Comparison of ENCODE assay signal across 1 cellular context in the genomic region with DNA sequence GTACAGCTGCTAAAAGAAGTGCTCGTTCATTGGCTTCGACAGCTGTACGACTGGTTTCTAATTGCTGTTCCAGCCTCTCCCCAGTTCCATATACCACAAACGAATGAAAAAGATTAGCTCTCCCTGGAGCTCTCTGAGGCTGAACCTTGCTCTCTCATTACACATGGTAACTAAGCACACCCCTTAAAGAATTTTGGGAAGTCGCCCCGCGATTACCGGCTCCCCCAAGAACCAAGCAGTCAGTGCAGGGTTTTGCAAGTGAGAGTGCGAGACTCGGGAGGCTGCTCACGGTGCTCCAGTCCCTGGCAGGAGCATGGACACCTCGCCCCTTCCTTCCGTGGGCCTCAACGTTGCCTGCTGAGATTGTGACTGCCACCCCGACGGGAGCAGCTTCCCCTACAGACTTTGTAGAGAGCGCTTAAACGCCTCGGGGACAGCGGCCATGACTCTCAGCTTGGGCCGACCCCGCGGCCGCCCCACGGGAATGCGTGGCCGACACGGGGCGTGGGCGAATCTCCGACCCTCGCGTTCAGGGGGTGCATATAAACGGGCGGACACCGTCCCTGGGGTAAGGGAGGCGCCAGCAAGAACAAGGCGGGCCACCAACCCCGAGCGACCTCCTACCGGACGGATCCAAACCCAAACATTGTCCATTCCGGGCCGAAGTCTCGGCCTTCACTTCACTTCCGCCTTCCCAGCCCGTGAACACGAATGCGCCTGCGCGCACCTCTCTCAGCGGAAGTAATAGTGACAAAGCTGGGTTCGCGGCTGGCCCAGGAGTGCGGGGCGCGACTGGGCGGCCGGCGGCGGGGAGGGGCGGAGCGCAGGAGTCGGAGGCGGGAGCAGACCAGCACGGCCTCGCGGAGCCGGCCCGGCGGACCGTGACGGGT.
A peak's percentile ranks its signal among the peaks of the same experiment; 100 is the strongest.
TF ChIP-seq lines count a peak whose summit lies in the region.

A gene with protein sequence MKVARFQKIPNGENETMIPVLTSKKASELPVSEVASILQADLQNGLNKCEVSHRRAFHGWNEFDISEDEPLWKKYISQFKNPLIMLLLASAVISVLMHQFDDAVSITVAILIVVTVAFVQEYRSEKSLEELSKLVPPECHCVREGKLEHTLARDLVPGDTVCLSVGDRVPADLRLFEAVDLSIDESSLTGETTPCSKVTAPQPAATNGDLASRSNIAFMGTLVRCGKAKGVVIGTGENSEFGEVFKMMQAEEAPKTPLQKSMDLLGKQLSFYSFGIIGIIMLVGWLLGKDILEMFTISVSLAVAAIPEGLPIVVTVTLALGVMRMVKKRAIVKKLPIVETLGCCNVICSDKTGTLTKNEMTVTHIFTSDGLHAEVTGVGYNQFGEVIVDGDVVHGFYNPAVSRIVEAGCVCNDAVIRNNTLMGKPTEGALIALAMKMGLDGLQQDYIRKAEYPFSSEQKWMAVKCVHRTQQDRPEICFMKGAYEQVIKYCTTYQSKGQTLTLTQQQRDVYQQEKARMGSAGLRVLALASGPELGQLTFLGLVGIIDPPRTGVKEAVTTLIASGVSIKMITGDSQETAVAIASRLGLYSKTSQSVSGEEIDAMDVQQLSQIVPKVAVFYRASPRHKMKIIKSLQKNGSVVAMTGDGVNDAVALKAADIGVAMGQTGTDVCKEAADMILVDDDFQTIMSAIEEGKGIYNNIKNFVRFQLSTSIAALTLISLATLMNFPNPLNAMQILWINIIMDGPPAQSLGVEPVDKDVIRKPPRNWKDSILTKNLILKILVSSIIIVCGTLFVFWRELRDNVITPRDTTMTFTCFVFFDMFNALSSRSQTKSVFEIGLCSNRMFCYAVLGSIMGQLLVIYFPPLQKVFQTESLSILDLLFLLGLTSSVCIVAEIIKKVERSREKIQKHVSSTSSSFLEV (plus strand): TSS at position 845 of the 890 bp plus-strand sequence. CDS start 686 bp downstream, outside the sequence.

TF ChIP-seq in K562, 482 proteins besides CTCF, POLR2A, EP300 and RAD21 (continued from another document and continues in another):
- TF ChIP-seq, protein P1, sequence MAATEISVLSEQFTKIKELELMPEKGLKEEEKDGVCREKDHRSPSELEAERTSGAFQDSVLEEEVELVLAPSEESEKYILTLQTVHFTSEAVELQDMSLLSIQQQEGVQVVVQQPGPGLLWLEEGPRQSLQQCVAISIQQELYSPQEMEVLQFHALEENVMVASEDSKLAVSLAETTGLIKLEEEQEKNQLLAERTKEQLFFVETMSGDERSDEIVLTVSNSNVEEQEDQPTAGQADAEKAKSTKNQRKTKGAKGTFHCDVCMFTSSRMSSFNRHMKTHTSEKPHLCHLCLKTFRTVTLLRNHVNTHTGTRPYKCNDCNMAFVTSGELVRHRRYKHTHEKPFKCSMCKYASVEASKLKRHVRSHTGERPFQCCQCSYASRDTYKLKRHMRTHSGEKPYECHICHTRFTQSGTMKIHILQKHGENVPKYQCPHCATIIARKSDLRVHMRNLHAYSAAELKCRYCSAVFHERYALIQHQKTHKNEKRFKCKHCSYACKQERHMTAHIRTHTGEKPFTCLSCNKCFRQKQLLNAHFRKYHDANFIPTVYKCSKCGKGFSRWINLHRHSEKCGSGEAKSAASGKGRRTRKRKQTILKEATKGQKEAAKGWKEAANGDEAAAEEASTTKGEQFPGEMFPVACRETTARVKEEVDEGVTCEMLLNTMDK (IDR thresholded peaks at IDR 0.05; ENCODE audit: borderline replicate concordance, insufficient read depth, low read depth, low read length, poor library complexity, severe bottlenecking): no peak
- peak; percentile 74 for TF ChIP-seq HMGN3 (IDR thresholded peaks at IDR 0.05; ENCODE audit: borderline replicate concordance, extremely low read depth, insufficient read length, low read depth, low read length)
- no peak for TF ChIP-seq CHD2 (IDR thresholded peaks at IDR 0.05; ENCODE audit: low read depth, low read length)
- TF ChIP-seq ZNF165 (CRISPR knock-in tag; IDR thresholded peaks at IDR 0.05; ENCODE audit: borderline replicate concordance): no peak
- TF ChIP-seq SNRNP70 (optimal IDR thresholded peaks at IDR 0.05; ENCODE audit: low read depth, low read length): no peak
- no peak for TF ChIP-seq CHD1 (IDR thresholded peaks at IDR 0.05; ENCODE audit: low read length)
- TF ChIP-seq NFE2 (IDR thresholded peaks at IDR 0.05; ENCODE audit: low read depth): no peak
- TF ChIP-seq, protein P2, sequence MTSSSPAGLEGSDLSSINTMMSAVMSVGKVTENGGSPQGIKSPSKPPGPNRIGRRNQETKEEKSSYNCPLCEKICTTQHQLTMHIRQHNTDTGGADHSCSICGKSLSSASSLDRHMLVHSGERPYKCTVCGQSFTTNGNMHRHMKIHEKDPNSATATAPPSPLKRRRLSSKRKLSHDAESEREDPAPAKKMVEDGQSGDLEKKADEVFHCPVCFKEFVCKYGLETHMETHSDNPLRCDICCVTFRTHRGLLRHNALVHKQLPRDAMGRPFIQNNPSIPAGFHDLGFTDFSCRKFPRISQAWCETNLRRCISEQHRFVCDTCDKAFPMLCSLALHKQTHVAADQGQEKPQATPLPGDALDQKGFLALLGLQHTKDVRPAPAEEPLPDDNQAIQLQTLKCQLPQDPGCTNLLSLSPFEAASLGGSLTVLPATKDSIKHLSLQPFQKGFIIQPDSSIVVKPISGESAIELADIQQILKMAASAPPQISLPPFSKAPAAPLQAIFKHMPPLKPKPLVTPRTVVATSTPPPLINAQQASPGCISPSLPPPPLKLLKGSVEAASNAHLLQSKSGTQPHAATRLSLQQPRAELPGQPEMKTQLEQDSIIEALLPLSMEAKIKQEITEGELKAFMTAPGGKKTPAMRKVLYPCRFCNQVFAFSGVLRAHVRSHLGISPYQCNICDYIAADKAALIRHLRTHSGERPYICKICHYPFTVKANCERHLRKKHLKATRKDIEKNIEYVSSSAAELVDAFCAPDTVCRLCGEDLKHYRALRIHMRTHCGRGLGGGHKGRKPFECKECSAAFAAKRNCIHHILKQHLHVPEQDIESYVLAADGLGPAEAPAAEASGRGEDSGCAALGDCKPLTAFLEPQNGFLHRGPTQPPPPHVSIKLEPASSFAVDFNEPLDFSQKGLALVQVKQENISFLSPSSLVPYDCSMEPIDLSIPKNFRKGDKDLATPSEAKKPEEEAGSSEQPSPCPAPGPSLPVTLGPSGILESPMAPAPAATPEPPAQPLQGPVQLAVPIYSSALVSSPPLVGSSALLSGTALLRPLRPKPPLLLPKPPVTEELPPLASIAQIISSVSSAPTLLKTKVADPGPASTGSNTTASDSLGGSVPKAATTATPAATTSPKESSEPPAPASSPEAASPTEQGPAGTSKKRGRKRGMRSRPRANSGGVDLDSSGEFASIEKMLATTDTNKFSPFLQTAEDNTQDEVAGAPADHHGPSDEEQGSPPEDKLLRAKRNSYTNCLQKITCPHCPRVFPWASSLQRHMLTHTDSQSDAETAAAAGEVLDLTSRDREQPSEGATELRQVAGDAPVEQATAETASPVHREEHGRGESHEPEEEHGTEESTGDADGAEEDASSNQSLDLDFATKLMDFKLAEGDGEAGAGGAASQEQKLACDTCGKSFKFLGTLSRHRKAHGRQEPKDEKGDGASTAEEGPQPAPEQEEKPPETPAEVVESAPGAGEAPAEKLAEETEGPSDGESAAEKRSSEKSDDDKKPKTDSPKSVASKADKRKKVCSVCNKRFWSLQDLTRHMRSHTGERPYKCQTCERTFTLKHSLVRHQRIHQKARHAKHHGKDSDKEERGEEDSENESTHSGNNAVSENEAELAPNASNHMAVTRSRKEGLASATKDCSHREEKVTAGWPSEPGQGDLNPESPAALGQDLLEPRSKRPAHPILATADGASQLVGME (CRISPR knock-in tag; IDR thresholded peaks at IDR 0.05): no peak
- TF ChIP-seq MAFF (IDR thresholded peaks at IDR 0.05; ENCODE audit: low read length): no peak
- TF ChIP-seq ZNF175 (CRISPR knock-in tag; IDR thresholded peaks at IDR 0.05; ENCODE audit: low read depth): no peak
- TF ChIP-seq CHCHD3 (CRISPR knock-in tag; IDR thresholded peaks at IDR 0.05): 0 out of 2 replicates have a peak, but pooled peaks have one; percentile 9
- no peak for TF ChIP-seq ZNF436 (CRISPR knock-in tag; IDR thresholded peaks at IDR 0.05)
- TF ChIP-seq BCOR (IDR thresholded peaks at IDR 0.05): no peak
- TF ChIP-seq, protein P3, sequence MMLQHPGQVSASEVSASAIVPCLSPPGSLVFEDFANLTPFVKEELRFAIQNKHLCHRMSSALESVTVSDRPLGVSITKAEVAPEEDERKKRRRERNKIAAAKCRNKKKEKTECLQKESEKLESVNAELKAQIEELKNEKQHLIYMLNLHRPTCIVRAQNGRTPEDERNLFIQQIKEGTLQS (IDR thresholded peaks at IDR 0.05): no peak
- TF ChIP-seq, protein P3 (CRISPR knock-in tag; conservative IDR thresholded peaks at IDR 0.05): no peak
- TF ChIP-seq, protein P4, sequence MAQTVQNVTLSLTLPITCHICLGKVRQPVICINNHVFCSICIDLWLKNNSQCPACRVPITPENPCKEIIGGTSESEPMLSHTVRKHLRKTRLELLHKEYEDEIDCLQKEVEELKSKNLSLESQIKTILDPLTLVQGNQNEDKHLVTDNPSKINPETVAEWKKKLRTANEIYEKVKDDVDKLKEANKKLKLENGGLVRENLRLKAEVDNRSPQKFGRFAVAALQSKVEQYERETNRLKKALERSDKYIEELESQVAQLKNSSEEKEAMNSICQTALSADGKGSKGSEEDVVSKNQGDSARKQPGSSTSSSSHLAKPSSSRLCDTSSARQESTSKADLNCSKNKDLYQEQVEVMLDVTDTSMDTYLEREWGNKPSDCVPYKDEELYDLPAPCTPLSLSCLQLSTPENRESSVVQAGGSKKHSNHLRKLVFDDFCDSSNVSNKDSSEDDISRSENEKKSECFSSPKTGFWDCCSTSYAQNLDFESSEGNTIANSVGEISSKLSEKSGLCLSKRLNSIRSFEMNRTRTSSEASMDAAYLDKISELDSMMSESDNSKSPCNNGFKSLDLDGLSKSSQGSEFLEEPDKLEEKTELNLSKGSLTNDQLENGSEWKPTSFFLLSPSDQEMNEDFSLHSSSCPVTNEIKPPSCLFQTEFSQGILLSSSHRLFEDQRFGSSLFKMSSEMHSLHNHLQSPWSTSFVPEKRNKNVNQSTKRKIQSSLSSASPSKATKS (CRISPR knock-in tag; IDR thresholded peaks at IDR 0.05): no peak
- TF ChIP-seq, protein P5, sequence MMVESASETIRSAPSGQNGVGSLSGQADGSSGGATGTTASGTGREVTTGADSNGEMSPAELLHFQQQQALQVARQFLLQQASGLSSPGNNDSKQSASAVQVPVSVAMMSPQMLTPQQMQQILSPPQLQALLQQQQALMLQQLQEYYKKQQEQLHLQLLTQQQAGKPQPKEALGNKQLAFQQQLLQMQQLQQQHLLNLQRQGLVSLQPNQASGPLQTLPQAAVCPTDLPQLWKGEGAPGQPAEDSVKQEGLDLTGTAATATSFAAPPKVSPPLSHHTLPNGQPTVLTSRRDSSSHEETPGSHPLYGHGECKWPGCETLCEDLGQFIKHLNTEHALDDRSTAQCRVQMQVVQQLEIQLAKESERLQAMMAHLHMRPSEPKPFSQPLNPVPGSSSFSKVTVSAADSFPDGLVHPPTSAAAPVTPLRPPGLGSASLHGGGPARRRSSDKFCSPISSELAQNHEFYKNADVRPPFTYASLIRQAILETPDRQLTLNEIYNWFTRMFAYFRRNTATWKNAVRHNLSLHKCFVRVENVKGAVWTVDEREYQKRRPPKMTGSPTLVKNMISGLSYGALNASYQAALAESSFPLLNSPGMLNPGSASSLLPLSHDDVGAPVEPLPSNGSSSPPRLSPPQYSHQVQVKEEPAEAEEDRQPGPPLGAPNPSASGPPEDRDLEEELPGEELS (CRISPR knock-in tag; IDR thresholded peaks at IDR 0.05; ENCODE audit: borderline replicate concordance): no peak
- TF ChIP-seq ESRRA (IDR thresholded peaks at IDR 0.05; ENCODE audit: borderline replicate concordance, low read depth): no peak
